8 cellular contexts compared by ENCODE assay signal in the genomic region with DNA sequence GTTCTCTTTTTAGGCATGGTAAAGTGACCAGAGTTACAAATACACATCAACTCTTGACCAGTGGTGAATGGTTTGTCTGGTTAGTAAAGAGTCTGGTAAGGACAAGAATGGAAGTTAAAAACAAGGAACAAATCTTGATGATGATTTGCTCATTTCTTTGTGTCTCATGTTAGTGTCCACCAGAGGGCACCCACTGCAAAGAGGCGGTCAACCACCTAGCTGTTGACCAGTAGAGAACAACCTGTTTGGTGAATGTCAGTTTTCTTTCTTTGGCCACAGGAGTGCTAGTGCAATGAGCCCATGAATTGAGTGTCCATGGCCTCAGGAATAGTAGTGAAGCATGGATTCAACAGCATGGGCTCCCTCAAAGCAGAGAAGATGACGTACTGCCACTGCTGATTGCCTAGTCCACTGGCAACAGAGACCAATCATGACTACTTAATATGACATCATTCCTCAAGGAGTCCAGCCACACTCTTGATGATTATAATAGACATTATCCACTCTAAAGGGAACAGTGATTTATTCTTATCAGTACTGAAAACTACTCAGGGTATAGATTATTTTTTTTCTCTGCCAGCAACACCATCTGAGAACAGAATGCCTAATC. TPM values are rescaled to one million over a fixed set of nuclear protein-coding genes. Genes with fewer than 3 reads are reported as not detected.
DNase-seq lines count a peak whose midpoint lies in the region; ATAC-seq and TF ChIP-seq lines count a peak whose summit lies in the region.

No MANE protein-coding gene starts in this region.

- no peaks in the 10 kb centered on the region for H3K9me2 ChIP-seq in hepatocyte (replicated peaks; ENCODE audit: insufficient read depth)

- peak; percentile 76 for TF ChIP-seq CTCF in hepatocyte (IDR thresholded peaks at IDR 0.05; ENCODE audit: poor library complexity)
- TF ChIP-seq CTCF in thoracic aorta (IDR thresholded peaks at IDR 0.05) = peak; percentile 53

- ATAC-seq in Right ventricle myocardium superior (ENCODE audit: poor library complexity) (peak; percentile 48), left ventricle myocardium superior (no peak), HG03196 (IDR thresholded peaks at IDR 0.05; ENCODE audit: unreplicated experiment) (peak; percentile 60), thoracic aorta (ENCODE audit: insufficient number of reproducible peaks, low FRiP score, low read depth) (no peak), GM21390 (IDR thresholded peaks at IDR 0.05; ENCODE audit: unreplicated experiment) (no peak)

- no peaks in the 10 kb centered on the region for H3K27me3 ChIP-seq in hepatocyte
- no peaks in the 10 kb centered on the region for H3K27me3 ChIP-seq in thoracic aorta (replicated peaks; ENCODE audit: insufficient read depth)

- no peaks in the 10 kb centered on the region for H3K4me1 ChIP-seq in hepatocyte (ENCODE audit: insufficient read depth)
- H3K4me1 ChIP-seq in thoracic aorta (ENCODE audit: control insufficient read depth in 1 of 2, low read depth in 2 of 2) = peaks cover 0 to 3% of the 10 kb centered on the region in 2 donors

- H3K36me3 ChIP-seq in hepatocyte (replicated peaks; ENCODE audit: insufficient read depth, low read depth) = no peaks in the 10 kb centered on the region
- H3K36me3 ChIP-seq in thoracic aorta = no peaks in the 10 kb centered on the region

- H3K4me3 ChIP-seq in hepatocyte = no peak overlapping the region
- H3K4me3 ChIP-seq in thoracic aorta = no peak overlapping the region

- no peak overlapping the region for H3K27ac ChIP-seq in hepatocyte
- no peak overlapping the region for H3K27ac ChIP-seq in thoracic aorta

- DNase-seq in Right ventricle myocardium superior (no peak), left ventricle myocardium superior (no peak), SKM-1 treated with dmso at 0.1 percent for 144 hours (lab: John Stamatoyannopoulos, UW; ENCODE audit: unreplicated experiment) (peak; percentile 32), hepatocyte (ENCODE audit: low spot score) (peak; percentile 80), thoracic aorta (ENCODE audit: low spot score) (no peak)
- no peak for DNase-seq in activated CD8-positive, alpha-beta memory T cell treated with anti-CD3 and anti-CD28 coated beads, Interleukin-2, amount 50 U/mL, for 48 hours

- WGBS in hepatocyte (ENCODE audit: low lambda C conversion rate, missing lambda C conversion rate) = 37% methylated on average over 2 of the region's 2 CpGs

- H4K20me1 ChIP-seq in hepatocyte (ENCODE audit: insufficient read depth, poor library complexity, severe bottlenecking) = no peaks in the 10 kb centered on the region

- H3K79me2 ChIP-seq in hepatocyte = no peaks in the 10 kb centered on the region

- no peak overlapping the region for H3K4me2 ChIP-seq in hepatocyte

- no peaks in the 10 kb centered on the region for H3K9me3 ChIP-seq in hepatocyte (ENCODE audit: low read depth)
- no peaks in the 10 kb centered on the region for H3K9me3 ChIP-seq in thoracic aorta

- H2AFZ ChIP-seq in hepatocyte = no peak overlapping the region

- intact Hi-C loops in Right ventricle myocardium superior (cut with DNase I) (no loop called here), left ventricle myocardium superior (cut with micrococcal nuclease) (no loop called here)

RNA-seq across cellular contexts. Expression of a gene that starts 10.7 kb away (rescaled TPM):
- total RNA-seq in Right ventricle myocardium superior = not detected
- total RNA-seq in left ventricle myocardium superior = 0.07 TPM
- 3.2 and 4.8 TPM in 2 replicates for total RNA-seq in hepatocyte
- polyA plus RNA-seq in hepatocyte = 2.6 and 2.9 TPM in 2 replicates
- not detected for total RNA-seq in thoracic aorta

Comparison
In these comparisons a context has a peak if more than half of its experiments do, and no peak if none do; other contexts are left out.
1. ATAC-seq: peak in Right ventricle myocardium superior (single experiment) and HG03196 (single experiment); none in left ventricle myocardium superior (single experiment), thoracic aorta (single experiment) and GM21390 (single experiment).
2. DNase-seq: peak in SKM-1 treated with dmso at 0.1 percent for 144 hours (single experiment) and hepatocyte (single experiment); none in Right ventricle myocardium superior (single experiment), left ventricle myocardium superior (single experiment), thoracic aorta (single experiment) and activated CD8-positive, alpha-beta memory T cell treated with anti-CD3 and anti-CD28 coated beads, Interleukin-2, amount 50 U/mL, for 48 hours (single experiment).